15 cellular contexts compared by ENCODE assay signal in genomic region chr7:17374654-17375053, GRCh38.
"Had no signal": no experiment of that assay in that cellular context is flagged by ENCODE, and none has a peak within 500 bp of the region (broad histone marks: within the 10 kb centered on the region; RNA-seq: fewer than 3 reads in every experiment).

No MANE protein-coding gene starts in this region.

- H3K4me3 ChIP-seq: body of pancreas, spleen had no signal

- DNase-seq: activated CD4-positive, alpha-beta T cell treated with anti-CD3 and anti-CD28 coated beads, Interleukin-2, amount 10 ng/mL, durations not matched to agents 7 days and 5 days; activated CD8-positive, alpha-beta memory T cell treated with anti-CD3 and anti-CD28 coated beads for 24 hours; activated naive CD4-positive, alpha-beta T cell treated with Interleukin-2 at 50 U/mL for 16 hours; body of pancreas; central memory CD4-positive, alpha-beta T cell; effector memory CD8-positive, alpha-beta T cell; hypothalamus; left cardiac atrium; nucleus accumbens; right cardiac atrium; spleen; stimulated activated CD4-positive, alpha-beta T cell treated with anti-CD3 and anti-CD28 coated beads, Interleukin-2, amount 100 ng/mL, for 24 hours; stimulated activated naive B cell treated with anti-CD40 and anti-IgM and Interleukin-4, amounts not matched to agents 10 μg/mL and 1 μg/mL and 100 μg/mL, for 72 hours had no signal

- H3K27ac ChIP-seq: body of pancreas, epithelial cell of prostate, spleen had no signal

- H3K9me3 ChIP-seq: body of pancreas, spleen had no signal

- H3K36me3 ChIP-seq: spleen had no signal

- ATAC-seq: body of pancreas; effector memory CD8-positive, alpha-beta T cell; left cardiac atrium; right cardiac atrium; stimulated activated naive B cell treated with anti-CD40 and anti-IgM and Interleukin-4, amounts not matched to agents 10 μg/mL and 1 μg/mL and 100 μg/mL, for 72 hours; WTC11 had no signal

- H3K27me3 ChIP-seq: body of pancreas, spleen had no signal
